9 cellular contexts compared by ENCODE assay signal in the genomic region with DNA sequence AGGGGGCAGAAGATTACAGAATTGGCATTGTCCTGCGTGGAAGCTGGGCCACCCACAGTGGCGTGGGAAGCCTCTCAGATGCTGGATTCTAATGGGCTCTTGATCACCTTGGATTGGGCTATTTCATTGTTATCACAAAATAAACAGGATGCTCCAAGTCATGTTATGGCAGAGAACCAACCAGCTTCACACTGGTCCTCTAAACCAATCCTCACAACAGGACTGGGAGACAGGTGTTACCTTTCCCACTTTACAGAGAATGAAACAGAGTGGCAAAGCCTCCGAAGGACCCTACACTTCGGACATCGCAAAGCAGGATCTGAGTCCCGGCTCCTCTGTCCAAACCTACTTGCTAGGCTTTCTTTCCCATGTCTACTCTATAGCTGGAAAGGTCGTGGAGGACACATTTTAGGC. TPM values are rescaled to one million over a fixed set of nuclear protein-coding genes. Genes with fewer than 3 reads are reported as not detected.
DNase-seq lines count a peak whose midpoint lies in the region; ATAC-seq, FAIRE-seq and TF ChIP-seq lines count a peak whose summit lies in the region.
"Had no signal": no experiment of that assay in that cellular context is flagged by ENCODE, and none has a peak within 500 bp of the region (broad histone marks: within the 10 kb centered on the region; RNA-seq: fewer than 3 reads in every experiment).

No MANE protein-coding gene starts in this region.

- peaks cover 30% of the 10 kb centered on the region for H3K4me1 ChIP-seq in CD8-positive, alpha-beta T cell (ENCODE audit: insufficient read depth, low read length)
- H3K4me1 ChIP-seq in duodenal mucosa (ENCODE audit: control insufficient read depth in 1 of 2, insufficient read depth in 2 of 2, low read length in 2 of 2): peaks cover 37 to 49% of the 10 kb centered on the region in 2 donors

- peak overlapping the region; percentile 74 to 89 for H3K9ac ChIP-seq in duodenal mucosa (ENCODE audit: low read depth in 1 of 2, low read length in 2 of 2)
- H3K9ac ChIP-seq: KMS-11 had no signal

- no peak for TF ChIP-seq CTCF in CD8-positive, alpha-beta T cell (IDR thresholded peaks at IDR 0.05)
- no peak for TF ChIP-seq CTCF in LNCaP clone FGC (IDR thresholded peaks at IDR 0.05; ENCODE audit: control insufficient read depth, extremely low read depth, insufficient read depth)

- ATAC-seq in CD8-positive, alpha-beta T cell: no peak
- ATAC-seq in naive thymus-derived CD8-positive, alpha-beta T cell: no peak

- no peak for DNase-seq in CD8-positive, alpha-beta T cell
- DNase-seq in LNCaP clone FGC (ENCODE audit: low read depth) (no peak), HTR-8/SVneo (ENCODE audit: insufficient read length, low spot score) (no peak), NAMALWA (ENCODE audit: low spot score) (no peak), AG20443 (ENCODE audit: low spot score) (no peak), pons (ENCODE audit: low spot score) (no peak)
- no peak for DNase-seq in naive thymus-derived CD8-positive, alpha-beta T cell

- peaks cover 2% of the 10 kb centered on the region for H3K27me3 Mint-ChIP-seq in CD8-positive, alpha-beta T cell (ENCODE audit: low read depth)
- peaks cover 0 to 2% (median 0%) of the 10 kb centered on the region in 5 donors for H3K27me3 Mint-ChIP-seq in naive thymus-derived CD8-positive, alpha-beta T cell

- H3K4me1 Mint-ChIP-seq in CD8-positive, alpha-beta T cell (ENCODE audit: low read depth): peaks cover 51% of the 10 kb centered on the region
- H3K4me1 Mint-ChIP-seq in naive thymus-derived CD8-positive, alpha-beta T cell: peaks cover 24 to 53% (median 51%) of the 10 kb centered on the region in 4 donors

- H3K4me3 Mint-ChIP-seq in CD8-positive, alpha-beta T cell: peak overlapping the region; percentile 96
- H3K4me3 Mint-ChIP-seq in naive thymus-derived CD8-positive, alpha-beta T cell: peak overlapping the region; percentile 80 to 100 (median 96)

- H3K36me3 ChIP-seq in CD8-positive, alpha-beta T cell (ENCODE audit: insufficient read depth, low read length): no peaks in the 10 kb centered on the region
- no peaks in the 10 kb centered on the region for H3K36me3 ChIP-seq in duodenal mucosa (ENCODE audit: control insufficient read depth in 1 of 2, insufficient read depth in 2 of 2, low read length in 2 of 2)

- intact Hi-C loops in CD8-positive, alpha-beta T cell (cut with DNase I, micrococcal nuclease): loop anchor here (1.0 to 5.0 kb wide), 2 partner anchors 69 to 216 kb away; no protein-coding TSS in a partner anchor

- FAIRE-seq in HTR-8/SVneo (lab: Jason Lieb, UNC): no peak

- peak overlapping the region; percentile 41 for H3K27ac ChIP-seq in CD8-positive, alpha-beta T cell (ENCODE audit: low read depth, low read length)
- peak overlapping the region; percentile 77 for H3K27ac ChIP-seq in duodenal mucosa (ENCODE audit: low read depth, low read length)
- H3K27ac ChIP-seq: KMS-11 had no signal

- no peaks in the 10 kb centered on the region for H3K36me3 Mint-ChIP-seq in CD8-positive, alpha-beta T cell
- no peaks in the 10 kb centered on the region for H3K36me3 Mint-ChIP-seq in naive thymus-derived CD8-positive, alpha-beta T cell

- H3K27ac Mint-ChIP-seq in CD8-positive, alpha-beta T cell: peak overlapping the region; percentile 60
- peak overlapping the region; percentile 37 to 91 (median 82) for H3K27ac Mint-ChIP-seq in naive thymus-derived CD8-positive, alpha-beta T cell

- CTCF ChIA-PET in CD8-positive, alpha-beta T cell (lab: Charles Lee): interaction anchor here (0.6 to 3.6 kb wide), 14 partner anchors 8 to 367 kb away, joined by 3 to 22 read pairs (median 8); partner anchors contain the start of genes IRGM and RBM22

- H3K9me3 ChIP-seq in CD8-positive, alpha-beta T cell (ENCODE audit: low read length): no peaks in the 10 kb centered on the region
- H3K9me3 ChIP-seq in duodenal mucosa (ENCODE audit: control insufficient read depth in 1 of 2, low read length in 2 of 2): no peaks in the 10 kb centered on the region

- H3K9me3 Mint-ChIP-seq in CD8-positive, alpha-beta T cell: no peaks in the 10 kb centered on the region
- H3K9me3 Mint-ChIP-seq in naive thymus-derived CD8-positive, alpha-beta T cell: no peaks in the 10 kb centered on the region

- peak overlapping the region; percentile 70 for H3K4me3 ChIP-seq in CD8-positive, alpha-beta T cell (ENCODE audit: low read depth, low read length)
- H3K4me3 ChIP-seq in LNCaP clone FGC (ENCODE audit: low read depth, low read length) (peak overlapping the region; percentile 58), duodenal mucosa (ENCODE audit: low read depth in 1 of 2, low read length in 2 of 2) (peak overlapping the region; percentile 84 to 86)

- no peaks in the 10 kb centered on the region for H3K27me3 ChIP-seq in CD8-positive, alpha-beta T cell (ENCODE audit: insufficient read depth, low read length)
- peaks cover 0 to 3% of the 10 kb centered on the region in 2 donors for H3K27me3 ChIP-seq in duodenal mucosa (ENCODE audit: control insufficient read depth in 1 of 2, insufficient read depth in 2 of 2, low read length in 2 of 2)

- POLR2A ChIA-PET in CD8-positive, alpha-beta T cell (lab: Charles Lee): interaction anchor here (1.0 to 3.1 kb wide), 4 partner anchors 12 to 78 kb away, joined by 3 to 22 read pairs (median 10); partner anchors contain the start of genes DCTN4 and RBM22
- POLR2A ChIA-PET in naive thymus-derived CD8-positive, alpha-beta T cell (lab: Charles Lee): interaction anchor here (0.5 to 2.4 kb wide), 8 partner anchors 19 to 671 kb away, joined by 3 to 21 read pairs (median 6); partner anchors contain the start of genes CD74, DCTN4, IRGM and RBM22

RNA-seq across cellular contexts. Expression of gene SMIM3, which starts 0.4 kb away (rescaled TPM):
- total RNA-seq in CD8-positive, alpha-beta T cell: 1 to 10 TPM; 4.6 to 4.9 TPM
- 1 to 10 TPM; 4.1 to 5.5 TPM for total RNA-seq in naive thymus-derived CD8-positive, alpha-beta T cell
- polyA plus RNA-seq in naive thymus-derived CD8-positive, alpha-beta T cell: 10 to 100 TPM in 1 of 3 donors, 1 to 10 TPM in 2; 8.5 to 12.2 (median 8.6) TPM

RNA-seq across cellular contexts. Expression of gene DCTN4, which starts 19.3 kb away (rescaled TPM):
- 100 to 1,000 TPM; 117 to 121 TPM for total RNA-seq in CD8-positive, alpha-beta T cell
- 10 to 100 TPM; 44.1 to 49.4 TPM for total RNA-seq in naive thymus-derived CD8-positive, alpha-beta T cell
- polyA plus RNA-seq in naive thymus-derived CD8-positive, alpha-beta T cell: 10 to 100 TPM in 1 of 3 donors, 1 to 10 TPM in 2; 8.1 to 11.5 (median 9.5) TPM
